Comparison of ENCODE assay signal across 18 cellular contexts in genomic region chr3:14368885-14369284, GRCh38.
"Had no signal": no experiment of that assay in that cellular context is flagged by ENCODE, and none has a peak within 500 bp of the region (broad histone marks: within the 10 kb centered on the region; RNA-seq: fewer than 3 reads in every experiment).

No MANE protein-coding gene starts in this region.

- FAIRE-seq: HTR-8/SVneo, RCC 7860 had no signal

- H3K4me3 ChIP-seq: MG63, SJSA1, SK-N-MC had no signal

- H3K9me3 ChIP-seq: MG63, SJSA1 had no signal

- H3K36me3 ChIP-seq: MG63, SJSA1 had no signal

- H3K27me3 ChIP-seq: MG63, SJSA1 had no signal

- DNase-seq: Karpas-422, KG1, MG63, NCI-H1092, NCI-H1105 treated with DMSO at 0.1 percent for 48 hours, NCI-H1417 treated with DMSO at 0.1 percent for 48 hours, NCI-H1694 treated with DMSO at 0.1 percent for 48 hours, NCI-H2107, NCI-H226, NCI-H446, NCI-H524 treated with DMSO at 0.1 percent for 48 hours, Right ventricle myocardium superior, SIG-M5 had no signal

- H3K27ac ChIP-seq: HL-60, SJSA1, SK-N-MC had no signal
